8 cellular contexts compared by ENCODE assay signal in the genomic region with DNA sequence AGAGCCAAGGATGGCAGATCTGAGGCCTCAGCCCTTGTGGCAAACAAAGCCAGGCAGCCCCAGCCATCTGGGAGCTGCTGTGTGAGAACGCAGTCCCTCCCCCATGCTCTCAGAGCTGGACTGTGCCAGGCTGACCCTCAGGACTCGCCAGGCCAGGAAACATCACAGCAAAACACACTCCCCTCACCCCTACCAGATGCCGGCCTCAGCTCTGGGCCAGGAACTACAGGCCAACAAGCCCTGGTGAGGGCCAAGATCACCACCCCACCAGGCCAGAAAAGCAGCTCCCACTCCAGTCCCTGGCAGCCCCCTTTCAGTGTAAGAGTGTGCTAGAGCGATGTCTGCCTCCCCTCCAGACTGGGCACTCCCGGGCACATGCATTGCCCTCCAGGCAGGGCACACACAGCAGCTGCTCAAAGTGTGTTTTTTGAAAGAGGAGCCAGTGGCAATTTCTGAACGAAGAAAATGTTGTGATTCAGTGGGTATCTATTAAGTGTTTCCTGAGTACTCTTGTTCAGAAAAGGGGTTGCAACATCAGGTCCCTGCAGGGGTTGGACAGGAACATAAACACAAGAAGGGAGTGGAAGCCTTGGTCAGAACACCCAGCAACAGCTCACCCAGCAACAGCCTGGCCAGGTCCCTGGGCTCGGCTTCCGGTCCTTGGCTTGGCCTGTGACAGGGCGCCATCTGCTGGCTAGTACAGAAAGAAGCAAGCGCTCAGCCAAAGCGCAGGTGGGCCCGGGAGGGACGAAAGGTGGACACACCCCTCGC. TPM values are rescaled to one million over a fixed set of nuclear protein-coding genes. Genes with fewer than 3 reads are reported as not detected.
A peak's percentile ranks its signal among the peaks of the same experiment; 100 is the strongest.
DNase-seq lines count a peak whose midpoint lies in the region; ATAC-seq and TF ChIP-seq lines count a peak whose summit lies in the region.

No MANE protein-coding gene starts in this region.

- CTCF ChIA-PET in PC-3 (lab: Charles Lee): interaction anchor here (0.6 to 2.5 kb wide), 10 partner anchors 23 to 218 kb away, joined by 3 to 131 read pairs (median 12); partner anchors contain the start of genes PPA1 and TYSND1

- H3K36me3 ChIP-seq in PC-3 (ENCODE audit: low read depth, low read length): peaks cover 2% of the 10 kb centered on the region; the same call in 1 of the 2 replicates
- no peaks in the 10 kb centered on the region for H3K36me3 ChIP-seq in muscle layer of duodenum (ENCODE audit: control insufficient read depth in 1 of 2, insufficient read depth in 2 of 2, low read length in 2 of 2)

- DNase-seq in CMK (ENCODE audit: low read depth) (peak; percentile 62), HuH-7 (ENCODE audit: low spot score) (peak; percentile 74), PC-3 (peak; percentile 98), activated T-cell treated with anti-CD3 and anti-CD28 coated beads for 48 hours (ENCODE audit: low read depth) (peak; percentile 81), erythroblast (lab: John Stamatoyannopoulos, UW) (peak; percentile 81 to 90)
- peak; percentile 90 for DNase-seq in stimulated activated CD8-positive, alpha-beta memory T cell treated with anti-CD3 and anti-CD28 coated beads, Interleukin-4, amount 100 ng/mL, for 48 hours

- intact Hi-C loops in PC-3 (cut with micrococcal nuclease): loop anchor here (1.0 to 2.0 kb wide), 5 partner anchors 68 to 217 kb away; no protein-coding TSS in a partner anchor

- no TSS peak for BruUV-seq in PC-3 (replicated peaks; lab: Mats Ljungman, UMichigan)

- H4K20me1 ChIP-seq in PC-3 (ENCODE audit: low read length): no peaks in the 10 kb centered on the region

- H3K27ac ChIP-seq in PC-3 (ENCODE audit: low read length): peak overlapping the region; percentile 14
- peak overlapping the region; percentile 75 for H3K27ac ChIP-seq in muscle layer of duodenum (ENCODE audit: low read length)

- H2AFZ ChIP-seq in PC-3 (ENCODE audit: low read length): peak overlapping the region; percentile 71

- TF ChIP-seq CTCF in PC-3 (conservative IDR thresholded peaks at IDR 0.05; ENCODE audit: low read depth, low read length): peak; percentile 100

- no peak for TF ChIP-seq POLR2A in erythroblast (IDR thresholded peaks at IDR 0.05; ENCODE audit: low read length)

- no peaks in the 10 kb centered on the region for H3K9me2 ChIP-seq in PC-3 (replicated peaks; ENCODE audit: low read length)

- no peaks in the 10 kb centered on the region for H3K79me2 ChIP-seq in PC-3 (ENCODE audit: low read length)

- H3F3A ChIP-seq in PC-3 (ENCODE audit: low read length, unreplicated experiment): no peaks in the 10 kb centered on the region

- peak overlapping the region; percentile 36; the same call in 1 of the 2 replicates for H3K4me3 ChIP-seq in PC-3 (ENCODE audit: low read length)
- H3K4me3 ChIP-seq in muscle layer of duodenum (ENCODE audit: low read depth in 1 of 2, low read length in 2 of 2): peak overlapping the region in 1 of 2 donors; percentile 20

- H3K27me3 ChIP-seq in PC-3 (ENCODE audit: low read length) (no peaks in the 10 kb centered on the region), muscle layer of duodenum (ENCODE audit: low read depth, low read length) (no peaks in the 10 kb centered on the region)

- POLR2A ChIA-PET in PC-3 (lab: Charles Lee; ENCODE audit: unreplicated experiment): interaction anchor here (0.9 to 1.3 kb wide), 3 partner anchors 131 to 218 kb away, joined by 3 to 10 read pairs (median 4); partner anchors contain the start of genes PPA1 and TYSND1

- H3K4me2 ChIP-seq in PC-3 (ENCODE audit: low read length): peak overlapping the region; percentile 74

- no peak overlapping the region for H3K9ac ChIP-seq in PC-3 (ENCODE audit: low read length)

- H3K4me1 ChIP-seq in PC-3 (ENCODE audit: insufficient read depth, low read length) (peaks cover 14% of the 10 kb centered on the region), muscle layer of duodenum (ENCODE audit: control insufficient read depth in 1 of 2, insufficient read depth in 2 of 2, low read length in 2 of 2) (peaks cover 9 to 10% of the 10 kb centered on the region in 2 donors)

- H3K9me3 ChIP-seq in PC-3 (ENCODE audit: low read length): no peaks in the 10 kb centered on the region
- H3K9me3 ChIP-seq in muscle layer of duodenum (ENCODE audit: control insufficient read depth in 1 of 2, low read length in 2 of 2): no peaks in the 10 kb centered on the region

- ATAC-seq in GM21367 (IDR thresholded peaks at IDR 0.05; ENCODE audit: unreplicated experiment) (peak; percentile 89), PC-3 (peak; percentile 97)

RNA-seq across cellular contexts. Expression of gene LRRC20, which starts 18.2 kb away (rescaled TPM):
- total RNA-seq in PC-3 (2014; rRNA removed): 58.7 and 59.0 TPM in 2 replicates

RNA-seq across cellular contexts. Expression of gene EIF4EBP2, which starts 39.8 kb away (rescaled TPM):
- total RNA-seq in PC-3 (2014; rRNA removed): 29.2 and 32.6 TPM in 2 replicates
